24 cellular contexts compared by ENCODE assay signal in genomic region chr6:81238390-81238789, GRCh38.
"Had no signal": no experiment of that assay in that cellular context is flagged by ENCODE, and none has a peak within 500 bp of the region (broad histone marks: within the 10 kb centered on the region; RNA-seq: fewer than 3 reads in every experiment).

No MANE protein-coding gene starts in this region.

- H3K9me3 ChIP-seq: esophagus squamous epithelium, gastrocnemius medialis, heart right ventricle, left lung, lower lobe of right lung had no signal

- H3K27me3 Mint-ChIP-seq: memory B cell; naive thymus-derived CD4-positive, alpha-beta T cell had no signal

- H3K4me3 Mint-ChIP-seq: memory B cell; naive thymus-derived CD4-positive, alpha-beta T cell had no signal

- H3K27ac ChIP-seq: coronary artery, dorsolateral prefrontal cortex, epithelial cell of prostate, esophagus squamous epithelium, gastrocnemius medialis, heart right ventricle, left lung, lower lobe of right lung had no signal

- ATAC-seq: esophagus mucosa; gastrocnemius medialis; heart right ventricle; left cardiac atrium; left lung; left ventricle myocardium superior; lower lobe of right lung; naive thymus-derived CD4-positive, alpha-beta T cell had no signal

- H3K4me1 ChIP-seq: esophagus squamous epithelium, gastrocnemius medialis, heart right ventricle, left lung, lower lobe of right lung had no signal

- H3K27ac Mint-ChIP-seq: memory B cell; naive thymus-derived CD4-positive, alpha-beta T cell had no signal

- H3K27me3 ChIP-seq: dorsolateral prefrontal cortex, esophagus squamous epithelium, gastrocnemius medialis, heart right ventricle, left lung had no signal

- H3K36me3 ChIP-seq: esophagus squamous epithelium, gastrocnemius medialis, heart right ventricle, left lung, lower lobe of right lung had no signal

- H3K4me1 Mint-ChIP-seq: memory B cell; naive thymus-derived CD4-positive, alpha-beta T cell had no signal

- H3K36me3 Mint-ChIP-seq: memory B cell; naive thymus-derived CD4-positive, alpha-beta T cell had no signal

- H3K4me3 ChIP-seq: coronary artery, dorsolateral prefrontal cortex, esophagus squamous epithelium, gastrocnemius medialis, heart right ventricle, left lung, lower lobe of right lung had no signal

- DNase-seq: dermis blood vessel endothelial cell; dorsolateral prefrontal cortex; effector CD4-positive, alpha-beta T cell; effector memory CD4-positive, alpha-beta T cell; erythroblast; esophagus squamous epithelium; foreskin fibroblast; foreskin melanocyte; gastrocnemius medialis; glutamatergic neuron; head of caudate nucleus; heart right ventricle; hippocampal formation; left cardiac atrium; left lung; left ventricle myocardium superior; lower lobe of right lung; mesendoderm; midbrain; naive thymus-derived CD4-positive, alpha-beta T cell had no signal
